In genomic region chr3:33885496-33885895, GRCh38 we compare ENCODE assay signal across 24 cellular contexts.
DNase-seq lines count a peak whose midpoint lies in the region; ATAC-seq and TF ChIP-seq lines count a peak whose summit lies in the region.
"Had no signal": no experiment of that assay in that cellular context is flagged by ENCODE, and none has a peak within 500 bp of the region (broad histone marks: within the 10 kb centered on the region; RNA-seq: fewer than 3 reads in every experiment).

No MANE protein-coding gene starts in this region.

- H3K79me1 ChIP-seq in trophoblast cell (ENCODE audit: low read length): no peaks in the 10 kb centered on the region

- peaks cover 4 to 6% of the 10 kb centered on the region in 2 donors for H3K4me1 Mint-ChIP-seq in natural killer cell treated with Interleukin-12 subunit alpha and Interleukin-12 subunit beta and Interleukin-15 and Interleukin-18, amount 100 ng/mL, for 72 hours (ENCODE audit: low read depth in 2 of 2)
- H3K4me1 Mint-ChIP-seq in natural killer cell (no peaks in the 10 kb centered on the region), chondrocyte (ENCODE audit: low read depth) (peaks cover 25% of the 10 kb centered on the region)

- H4K91ac ChIP-seq in trophoblast cell (ENCODE audit: low read depth, low read length): no peak overlapping the region

- no peak overlapping the region for H3K27ac Mint-ChIP-seq in natural killer cell treated with Interleukin-12 subunit alpha and Interleukin-12 subunit beta and Interleukin-15 and Interleukin-18, amount 100 ng/mL, for 72 hours
- H3K27ac Mint-ChIP-seq in natural killer cell (no peak overlapping the region), chondrocyte (ENCODE audit: unreplicated experiment) (peak overlapping the region; percentile 64)
- H3K27ac Mint-ChIP-seq: B cell, CD14-positive monocyte had no signal

- H3K4me3 ChIP-seq in trophoblast cell (ENCODE audit: low read depth, low read length): peak overlapping the region; percentile 37
- H3K4me3 ChIP-seq: A549, SK-N-MC had no signal

- H2AFZ ChIP-seq in trophoblast cell (ENCODE audit: insufficient read depth, low read length, poor library complexity): no peak overlapping the region

- ATAC-seq in natural killer cell treated with Interleukin-12 subunit alpha and Interleukin-12 subunit beta and Interleukin-15 and Interleukin-18, amount 100 ng/mL, for 72 hours: peak; percentile 21 to 34
- ATAC-seq in natural killer cell: no peak
- ATAC-seq: A549, HCT116 had no signal

- no peaks in the 10 kb centered on the region for H3K9me3 ChIP-seq in trophoblast cell (ENCODE audit: insufficient read depth, low read depth, low read length)
- H3K9me3 ChIP-seq: A549 had no signal

- no peak overlapping the region for H3K18ac ChIP-seq in trophoblast cell (ENCODE audit: low read length)

- no peak overlapping the region for H3K4ac ChIP-seq in trophoblast cell (ENCODE audit: low read depth, low read length)

- no peaks in the 10 kb centered on the region for H3K36me3 ChIP-seq in trophoblast cell (ENCODE audit: control insufficient read depth in 1 of 2, insufficient read depth in 2 of 2, low read length in 2 of 2)

- no peaks in the 10 kb centered on the region for H3K36me3 Mint-ChIP-seq in natural killer cell treated with Interleukin-12 subunit alpha and Interleukin-12 subunit beta and Interleukin-15 and Interleukin-18, amount 100 ng/mL, for 72 hours
- H3K36me3 Mint-ChIP-seq in natural killer cell (no peaks in the 10 kb centered on the region), chondrocyte (ENCODE audit: low read depth) (no peaks in the 10 kb centered on the region)
- H3K36me3 Mint-ChIP-seq: CD14-positive monocyte had no signal

- no peak overlapping the region for H2AK5ac ChIP-seq in trophoblast cell (ENCODE audit: low read length)

- peaks cover 4 to 9% of the 10 kb centered on the region in 2 experiments for H3K4me1 ChIP-seq in trophoblast cell (ENCODE audit: control insufficient read depth in 1 of 2, insufficient read depth in 2 of 2, low read length in 2 of 2)

- no peaks in the 10 kb centered on the region for H3K9me3 Mint-ChIP-seq in natural killer cell treated with Interleukin-12 subunit alpha and Interleukin-12 subunit beta and Interleukin-15 and Interleukin-18, amount 100 ng/mL, for 72 hours
- H3K9me3 Mint-ChIP-seq in natural killer cell (no peaks in the 10 kb centered on the region), chondrocyte (ENCODE audit: low read depth) (no peaks in the 10 kb centered on the region)
- H3K9me3 Mint-ChIP-seq: CD14-positive monocyte had no signal

- no peaks in the 10 kb centered on the region for H3K79me2 ChIP-seq in trophoblast cell (ENCODE audit: control insufficient read depth, insufficient read depth, low read length, poor library complexity)

- no peak for DNase-seq in natural killer cell treated with Interleukin-12 subunit alpha and Interleukin-12 subunit beta and Interleukin-15 and Interleukin-18, amount 100 ng/mL, for 72 hours (ENCODE audit: low spot score)
- no peak for DNase-seq in natural killer cell
- DNase-seq in chondrocyte (ENCODE audit: low spot score): no peak
- no peak for DNase-seq in trophoblast cell
- DNase-seq in SKM-1 (lab: John Stamatoyannopoulos, UW; ENCODE audit: unreplicated experiment): no peak
- no peak for DNase-seq in NCI-H446 (lab: John Stamatoyannopoulos, UW)
- no peak for DNase-seq in NOMO-1 (lab: John Stamatoyannopoulos, UW; ENCODE audit: unreplicated experiment in 2 of 2)
- DNase-seq: DMS53, GDM1, GOT3, KG1, NCI-H1092 treated with DMSO at 0.1 percent for 48 hours, NCI-H1436 treated with DMSO at 0.1 percent for 48 hours, NCI-H2029, NCI-H2227 treated with DMSO at 0.1 percent for 48 hours, NCI-H510A treated with DMSO at 0.1 percent for 48 hours, NCI-H748 treated with DMSO at 0.1 percent for 48 hours, SHP77 treated with DMSO at 0.1 percent for 48 hours had no signal

- H3K27me3 Mint-ChIP-seq in natural killer cell treated with Interleukin-12 subunit alpha and Interleukin-12 subunit beta and Interleukin-15 and Interleukin-18, amount 100 ng/mL, for 72 hours: peaks cover 5 to 10% of the 10 kb centered on the region in 2 donors
- H3K27me3 Mint-ChIP-seq in natural killer cell (ENCODE audit: low read depth in 2 of 2) (no peaks in the 10 kb centered on the region), chondrocyte (ENCODE audit: low read depth) (peaks cover 12% of the 10 kb centered on the region)

- H2BK120ac ChIP-seq in trophoblast cell (ENCODE audit: insufficient read depth, low read length, poor library complexity): no peak overlapping the region

- TF ChIP-seq CTCF in natural killer cell (IDR thresholded peaks at IDR 0.05) (no peak), chondrocyte (IDR thresholded peaks at IDR 0.05) (no peak)

- no peak overlapping the region for H4K12ac ChIP-seq in trophoblast cell (ENCODE audit: low read depth, low read length)

- H2BK5ac ChIP-seq in trophoblast cell (ENCODE audit: low read depth, low read length, poor library complexity): no peak overlapping the region

- no peak overlapping the region for H2BK12ac ChIP-seq in trophoblast cell (ENCODE audit: low read length)

- H3K27me3 ChIP-seq in trophoblast cell (ENCODE audit: insufficient read depth, low read length): no peaks in the 10 kb centered on the region

- no peak overlapping the region for H3K9ac ChIP-seq in trophoblast cell (ENCODE audit: low read length)

- no peak overlapping the region for H3K4me2 ChIP-seq in trophoblast cell (ENCODE audit: low read length)
- H3K4me2 ChIP-seq: A549 had no signal

- no peak overlapping the region for H3K14ac ChIP-seq in trophoblast cell (ENCODE audit: low read length)

- intact Hi-C loops in natural killer cell (cut with micrococcal nuclease): no loop called here

- peak overlapping the region; percentile 9 for H3K23ac ChIP-seq in trophoblast cell (ENCODE audit: low read length)

- H3K4me3 Mint-ChIP-seq in natural killer cell treated with Interleukin-12 subunit alpha and Interleukin-12 subunit beta and Interleukin-15 and Interleukin-18, amount 100 ng/mL, for 72 hours: no peak overlapping the region
- no peak overlapping the region for H3K4me3 Mint-ChIP-seq in natural killer cell
- no peak overlapping the region for H3K4me3 Mint-ChIP-seq in chondrocyte (ENCODE audit: unreplicated experiment)
- H3K4me3 Mint-ChIP-seq: B cell, CD14-positive monocyte had no signal

- H3K27ac ChIP-seq in trophoblast cell (ENCODE audit: low read depth, low read length): no peak overlapping the region
- H3K27ac ChIP-seq: A549, RWPE1, SK-N-MC had no signal

- no CpG with 5 or more reads among the region's 6 CpGs for WGBS in trophoblast cell (ENCODE audit: extremely low coverage, insufficient coverage, insufficient read length)

- no peak overlapping the region for H4K8ac ChIP-seq in trophoblast cell (ENCODE audit: low read depth, low read length)

Comparison
In these comparisons a context has a peak if more than half of its experiments do, and no peak if none do; other contexts are left out.
1. ATAC-seq: peak in natural killer cell treated with Interleukin-12 subunit alpha and Interleukin-12 subunit beta and Interleukin-15 and Interleukin-18, amount 100 ng/mL, for 72 hours (2 of 2); none in natural killer cell (0 of 3).